In the genomic region with DNA sequence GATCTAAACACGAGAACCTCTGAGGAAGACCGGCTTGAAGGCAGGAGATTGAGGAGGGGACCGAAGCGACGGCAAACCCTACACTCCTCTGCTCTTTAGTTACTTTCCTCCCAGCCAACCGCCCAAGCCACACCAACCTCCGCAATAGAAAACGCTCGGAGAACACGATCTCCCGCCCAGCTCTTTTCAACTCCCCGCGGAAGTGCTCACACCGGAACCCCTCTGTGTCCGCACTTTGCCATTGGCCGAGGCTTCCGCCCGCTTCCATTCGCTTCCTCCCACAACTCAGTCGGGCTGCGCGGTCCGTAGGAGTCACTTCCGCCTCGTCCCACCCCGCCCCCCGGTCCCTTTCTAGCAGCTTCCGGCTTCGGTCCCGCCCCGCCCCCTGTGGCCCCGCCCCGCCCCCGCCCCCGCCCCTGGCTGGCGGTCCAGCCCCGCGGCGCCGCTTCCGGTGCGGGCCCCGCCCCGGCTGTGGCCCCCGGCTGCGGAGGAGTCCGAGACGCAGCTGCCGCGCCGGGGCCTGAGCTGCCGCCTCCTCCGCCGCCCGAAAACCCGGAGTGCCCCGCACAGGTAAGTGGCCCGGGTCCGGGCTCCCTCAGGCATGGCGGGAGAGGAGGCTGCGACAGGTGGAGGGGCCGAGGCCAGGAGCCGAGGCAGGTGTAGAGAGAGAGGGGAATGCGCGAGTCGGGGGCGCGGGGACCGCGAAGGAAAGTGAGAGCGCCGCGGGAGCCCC, we compare ENCODE assay signal across 8 cellular contexts. TPM values are rescaled to one million over a fixed set of nuclear protein-coding genes. Genes with fewer than 3 reads are reported as not detected.
DNase-seq lines count a peak whose midpoint lies in the region; ATAC-seq and TF ChIP-seq lines count a peak whose summit lies in the region.

Gene ARID3B, plus strand, starts transcription at position 460 of the 733 bp plus-strand sequence. CDS start 2,717 bp downstream, outside the sequence.

- H3K9me3 ChIP-seq in adrenal gland (replicated peaks in 1 of 3) (no peaks in the 10 kb centered on the region), upper lobe of left lung (no peaks in the 10 kb centered on the region)

- ATAC-seq in HG02884 (IDR thresholded peaks at IDR 0.05; ENCODE audit: unreplicated experiment): peak; percentile 84
- peak; percentile 99 for ATAC-seq in left cardiac atrium
- peak; percentile 98 to 99 for ATAC-seq in upper lobe of left lung (ENCODE audit: low FRiP score in 2 of 2)

- peak in 1 of 2 donors; percentile 47 for TF ChIP-seq POLR2A in adrenal gland (IDR thresholded peaks at IDR 0.05)
- peak in 3 of 4 donors; percentile 36 to 86 (median 43) for TF ChIP-seq POLR2A in upper lobe of left lung (IDR thresholded peaks at IDR 0.05)

- no peaks in the 10 kb centered on the region for H3K27me3 ChIP-seq in adrenal gland
- H3K27me3 ChIP-seq in upper lobe of left lung: no peaks in the 10 kb centered on the region

- in situ Hi-C loops in GM13977 (cut with MboI; ENCODE audit: low pct_unique_long_range_greater_than_20kb, low sequenced_read_pairs, unreplicated experiment): no loop called here

- WGBS in adrenal gland, 4 donors: 0 to 1% (median 0%) methylated on average over 33 to 73 of the region's 73 CpGs
- 0 to 1% methylated on average over 24 to 49 of the region's 73 CpGs for WGBS in upper lobe of left lung, 2 donors

- intact Hi-C loops in adrenal gland (cut with DNase I): loop anchor here (5.0 to 10.0 kb wide), 2 partner anchors 74 to 79 kb away; partner anchors contain the start of genes CLK3 (in 1 of the 2) and UBL7 (in 1 of the 2)
- intact Hi-C loops in left cardiac atrium (cut with DNase I): loop anchor here (2.0 to 5.0 kb wide), 2 partner anchors 71 to 80 kb away; partner anchors contain the start of gene UBL7 (in 1 of the 2)
- intact Hi-C loops in posterior cingulate gyrus (cut with DNase I): loop anchor here (1.0 to 5.0 kb wide), 3 partner anchors 56 to 80 kb away; partner anchors contain the start of genes CLK3 and UBL7

- no peak for TF ChIP-seq EP300 in upper lobe of left lung (IDR thresholded peaks at IDR 0.05)

- H3K4me3 ChIP-seq in adrenal gland: peak within 1 kb of the TSS; percentile 63 to 94 (median 84)
- peak within 1 kb of the TSS; percentile 93 to 99 (median 96) for H3K4me3 ChIP-seq in upper lobe of left lung

- H3K36me3 ChIP-seq in adrenal gland (replicated peaks in 1 of 2) (no peaks in the 10 kb centered on the region), upper lobe of left lung (peaks cover 0 to 8% (median under 1%) of the 10 kb centered on the region in 4 donors)

- H3K27ac ChIP-seq in adrenal gland (peak within 1 kb of the TSS in 4 of 5 donors; percentile 28 to 66 (median 64)), upper lobe of left lung (peak within 1 kb of the TSS; percentile 86 to 95 (median 92))

- peaks cover 6 to 31% of the 10 kb centered on the region in 2 donors for H3K4me1 ChIP-seq in adrenal gland (replicated peaks in 1 of 2)
- peaks cover 20 to 42% (median 28%) of the 10 kb centered on the region in 4 donors for H3K4me1 ChIP-seq in upper lobe of left lung

- TF ChIP-seq CTCF in GM13977 (IDR thresholded peaks at IDR 0.05; ENCODE audit: extremely low read depth, insufficient read depth, missing control alignments) (no peak), adrenal gland (IDR thresholded peaks at IDR 0.05) (no peak), upper lobe of left lung (IDR thresholded peaks at IDR 0.05) (no peak)

- DNase-seq in GM13977 (ENCODE audit: low spot score) (peak; percentile 95), NCI-H1694 (lab: John Stamatoyannopoulos, UW) (peak; percentile 93), T-helper 1 cell (peak; percentile 92 to 98 (median 95)), adrenal gland (peak; percentile 96 to 99 (median 99)), left cardiac atrium (peak; percentile 99), posterior cingulate gyrus (peak; percentile 95 to 99 (median 96)), upper lobe of left lung (peak; percentile 95 to 98)

RNA-seq across cellular contexts. Expression of gene ARID3B, which starts in this region (rescaled TPM):
- total RNA-seq in adrenal gland (1 to 10 TPM; 1.0 to 7.1 (median 3.5) TPM), left cardiac atrium (1 to 10 TPM; 2.1 to 2.6 TPM), upper lobe of left lung (10 to 100 TPM; 11.0 to 36.7 (median 14.6) TPM)
- polyA plus RNA-seq in adrenal gland: 1 to 10 TPM; 1.8 to 4.4 (median 2.6) TPM

Comparison
In these comparisons a context has a peak if more than half of its experiments do, and no peak if none do; other contexts are left out.
1. Peak in every context shown above with its lines: DNase-seq, ATAC-seq, H3K4me3 ChIP-seq and H3K27ac ChIP-seq.